ENCODE assay signal across 8 cellular contexts in the genomic region with DNA sequence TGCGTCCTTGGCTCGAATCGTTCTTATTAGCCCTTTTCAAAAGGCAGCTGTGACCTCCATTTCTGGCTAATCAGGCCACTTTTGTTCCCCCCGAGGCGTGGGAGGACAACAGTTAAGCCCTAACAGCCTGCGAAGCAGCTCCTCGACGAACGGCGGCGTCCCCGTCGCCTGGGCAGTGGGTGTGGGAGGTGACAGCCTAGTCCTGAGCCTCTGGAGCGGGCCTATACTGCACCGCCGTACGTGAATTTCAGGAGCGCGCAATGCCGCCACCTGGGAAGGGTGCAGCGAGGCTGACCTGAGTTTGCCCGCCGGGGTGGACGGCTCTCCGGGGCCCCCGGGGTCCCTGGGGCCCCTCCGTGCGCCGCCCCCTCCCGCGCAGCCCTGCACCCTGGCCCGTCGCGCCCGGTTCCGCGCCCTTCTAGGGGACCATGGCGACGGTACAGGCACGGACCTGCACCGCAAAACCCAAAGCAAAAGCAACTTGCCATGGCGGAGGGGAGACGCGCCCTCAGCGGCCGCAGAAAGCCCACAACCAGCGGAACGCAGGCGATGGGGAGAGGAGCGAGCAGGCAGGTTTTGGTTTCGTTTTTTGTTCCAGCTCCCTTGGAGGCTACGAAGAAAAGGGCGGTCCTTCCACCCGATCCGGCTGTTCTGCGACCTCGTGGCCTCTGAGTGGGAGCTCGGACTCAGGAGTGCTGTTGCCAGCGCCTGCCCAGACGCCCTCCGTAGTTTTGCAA.
DNase-seq lines count a peak whose midpoint lies in the region; ATAC-seq and TF ChIP-seq lines count a peak whose summit lies in the region.

A gene (minus strand): TSS at position 624 of the 737 bp plus-strand sequence. CDS start 136 bp downstream, at position 488.

- DNase-seq in AG09309 (ENCODE audit: low read depth) (peak; percentile 86), NCI-H226 (peak; percentile 93), coronary artery (ENCODE audit: low spot score) (peak; percentile 94), left kidney (ENCODE audit: low read depth, low spot score) (peak; percentile 97)
- peak; percentile 88 for DNase-seq in activated CD4-positive, alpha-beta T cell treated with anti-CD3 and anti-CD28 coated beads for 48 hours
- peak; percentile 86 for DNase-seq in stimulated activated CD4-positive, alpha-beta T cell treated with anti-CD3 and anti-CD28 coated beads, Interleukin-1b, Interleukin-23, amount 100 ng/mL, for 48 hours

- peak; percentile 86 for TF ChIP-seq POLR2A in GM18951 (IDR thresholded peaks at IDR 0.05; ENCODE audit: extremely low read depth, insufficient read depth, insufficient read length)

- peak within 1 kb of the TSS; percentile 82 to 89 for H3K27ac ChIP-seq in coronary artery

- H3K4me3 ChIP-seq in AG09309 (ENCODE audit: control insufficient read depth, low read depth, low read length) (peak within 1 kb of the TSS; percentile 81), coronary artery (peak within 1 kb of the TSS; percentile 77)

- TF ChIP-seq CTCF in AG09309 (IDR thresholded peaks at IDR 0.05; ENCODE audit: control insufficient read depth, insufficient read depth, low read depth, low read length, missing control alignments) (no peak), coronary artery (IDR thresholded peaks at IDR 0.05) (no peak)

- ATAC-seq in HG03175 (IDR thresholded peaks at IDR 0.05; ENCODE audit: unreplicated experiment) = peak; percentile 93

- in situ Hi-C loops in GM18951 (cut with MboI; ENCODE audit: low sequenced_read_pairs, unreplicated experiment) = loop anchor here (10.0 kb wide), 1 partner anchor 153 kb away; no protein-coding TSS in a partner anchor

Comparison
In these comparisons a context has a peak if more than half of its experiments do, and no peak if none do; other contexts are left out.
1. Peak in every context shown above with its lines: DNase-seq, ATAC-seq, H3K4me3 ChIP-seq and H3K27ac ChIP-seq.